ENCODE assay signal across 18 cellular contexts in the genomic region with DNA sequence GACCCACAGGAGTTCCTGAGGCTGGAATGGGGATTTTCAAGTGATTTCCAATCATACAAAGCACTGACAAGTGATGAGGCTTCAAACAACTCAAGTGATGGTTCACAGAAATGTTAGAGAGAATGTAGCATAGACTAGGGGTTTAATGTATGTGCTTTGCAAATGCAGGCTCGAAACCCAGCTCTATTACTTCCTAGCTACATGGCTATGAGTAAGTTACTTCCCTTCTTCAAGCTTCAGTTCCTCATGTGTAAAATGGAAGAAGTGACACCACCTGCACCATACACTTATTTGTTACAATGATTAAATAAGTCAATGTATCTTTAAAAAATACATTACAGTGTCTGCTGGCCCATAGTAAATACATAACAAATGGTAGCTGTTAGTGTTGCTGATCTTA.
DNase-seq lines count a peak whose midpoint lies in the region; ATAC-seq and TF ChIP-seq lines count a peak whose summit lies in the region.
"Had no signal": no experiment of that assay in that cellular context is flagged by ENCODE, and none has a peak within 500 bp of the region (broad histone marks: within the 10 kb centered on the region; RNA-seq: fewer than 3 reads in every experiment).

No MANE protein-coding gene starts in this region.

- H3K9ac ChIP-seq in smooth muscle cell (ENCODE audit: low read depth), result no peak overlapping the region

- DNase-seq in SKM-1 (lab: John Stamatoyannopoulos, UW; ENCODE audit: unreplicated experiment) (peak; percentile 3), smooth muscle cell (lab: John Stamatoyannopoulos, UW; ENCODE audit: unreplicated experiment) (no peak), brain microvascular endothelial cell (no peak), NCI-H1105 (lab: John Stamatoyannopoulos, UW) (no peak)
- DNase-seq: activated CD4-positive, alpha-beta T cell treated with anti-CD3 and anti-CD28 coated beads for 36 hours; activated T-cell treated with anti-CD3 and anti-CD28 coated beads, Interleukin-2, amount 50 U/mL, for 24 hours; DND-41; effector CD4-positive, alpha-beta T cell; KG1; left lung; NCI-H1694; NCI-H510A treated with DMSO at 0.1 percent for 48 hours; T-helper 2 cell had no signal

- peak; percentile 60 for ATAC-seq in GM19351 (IDR thresholded peaks at IDR 0.05; ENCODE audit: unreplicated experiment)
- peak; percentile 50 for ATAC-seq in HG03432 (IDR thresholded peaks at IDR 0.05; ENCODE audit: unreplicated experiment)
- ATAC-seq in HG03097 (IDR thresholded peaks at IDR 0.05; ENCODE audit: low FRiP score, unreplicated experiment), result no peak
- ATAC-seq: activated CD4-positive, alpha-beta T cell treated with anti-CD3 and anti-CD28 coated beads for 36 hours; left lung had no signal

- H3K27ac ChIP-seq in smooth muscle cell (ENCODE audit: low read depth), result peak overlapping the region; percentile 81
- H3K27ac ChIP-seq in brain microvascular endothelial cell, result no peak overlapping the region
- H3K27ac ChIP-seq: C4-2B, left lung, RWPE1 had no signal

- H3K4me2 ChIP-seq in smooth muscle cell, result no peak overlapping the region

- 64% methylated on average over 1 of the region's 1 CpG for WGBS in smooth muscle cell (ENCODE audit: low lambda C conversion rate)

- no peaks in the 10 kb centered on the region for H3K27me3 ChIP-seq in smooth muscle cell (ENCODE audit: low read depth)
- H3K27me3 ChIP-seq in brain microvascular endothelial cell (replicated peaks), result no peaks in the 10 kb centered on the region
- H3K27me3 ChIP-seq: left lung had no signal

- H3K36me3 ChIP-seq in smooth muscle cell (ENCODE audit: low read depth), result no peaks in the 10 kb centered on the region
- no peaks in the 10 kb centered on the region for H3K36me3 ChIP-seq in brain microvascular endothelial cell (replicated peaks)
- H3K36me3 ChIP-seq: left lung had no signal

- H3K4me1 ChIP-seq in smooth muscle cell (ENCODE audit: low read depth), result peaks cover 18% of the 10 kb centered on the region

- no peaks in the 10 kb centered on the region for H3K79me2 ChIP-seq in smooth muscle cell (ENCODE audit: low read depth)

- H2AFZ ChIP-seq in smooth muscle cell (ENCODE audit: low read depth), result no peak overlapping the region

- H3K9me3 ChIP-seq in smooth muscle cell (replicated peaks; ENCODE audit: low read depth), result no peaks in the 10 kb centered on the region
- H3K9me3 ChIP-seq: left lung had no signal

- H3F3A ChIP-seq in smooth muscle cell (ENCODE audit: low read depth), result peaks cover 30% of the 10 kb centered on the region

- no peaks in the 10 kb centered on the region for H4K20me1 ChIP-seq in smooth muscle cell (ENCODE audit: low read depth)

- in situ Hi-C loops in brain microvascular endothelial cell (cut with HindIII; ENCODE audit: low pct_ligation_motif_present, low sequenced_read_pairs), result no loop called here

- no peak for TF ChIP-seq CTCF in smooth muscle cell (IDR thresholded peaks at IDR 0.05; ENCODE audit: borderline replicate concordance, insufficient read depth, poor library complexity, severe bottlenecking)
- no peak for TF ChIP-seq CTCF in brain microvascular endothelial cell (IDR thresholded peaks at IDR 0.05; ENCODE audit: low read depth, low read length, missing control alignments)

- H3K4me3 ChIP-seq in smooth muscle cell, result no peak overlapping the region
- no peak overlapping the region for H3K4me3 ChIP-seq in brain microvascular endothelial cell (ENCODE audit: low read depth, low read length)
- H3K4me3 ChIP-seq: left lung had no signal
